Comparison of ENCODE assay signal across 2 cellular contexts in the genomic region with DNA sequence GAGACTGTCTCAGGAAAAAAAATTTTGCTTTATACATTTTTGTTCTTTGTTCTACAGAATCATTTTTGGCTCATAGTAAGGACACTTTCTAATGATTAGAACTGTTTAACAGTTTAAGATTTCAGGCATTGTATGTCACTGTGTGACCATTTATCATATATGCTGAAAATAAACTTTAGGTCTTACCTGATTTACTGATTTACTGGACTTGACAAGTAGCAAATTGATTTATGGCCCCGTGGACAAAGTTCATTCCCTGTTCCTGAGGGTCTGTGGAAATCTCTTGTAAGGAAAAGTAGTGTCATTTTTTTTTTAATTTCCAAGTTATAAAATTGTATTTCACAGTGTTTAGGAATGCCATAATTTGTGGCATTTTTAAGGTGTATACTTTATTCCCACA.
TF ChIP-seq lines count a peak whose summit lies in the region.

No MANE protein-coding gene starts in this region.

TF ChIP-seq in K562, 482 proteins besides CTCF, POLR2A, EP300 and RAD21:
- TF ChIP-seq, protein P1, sequence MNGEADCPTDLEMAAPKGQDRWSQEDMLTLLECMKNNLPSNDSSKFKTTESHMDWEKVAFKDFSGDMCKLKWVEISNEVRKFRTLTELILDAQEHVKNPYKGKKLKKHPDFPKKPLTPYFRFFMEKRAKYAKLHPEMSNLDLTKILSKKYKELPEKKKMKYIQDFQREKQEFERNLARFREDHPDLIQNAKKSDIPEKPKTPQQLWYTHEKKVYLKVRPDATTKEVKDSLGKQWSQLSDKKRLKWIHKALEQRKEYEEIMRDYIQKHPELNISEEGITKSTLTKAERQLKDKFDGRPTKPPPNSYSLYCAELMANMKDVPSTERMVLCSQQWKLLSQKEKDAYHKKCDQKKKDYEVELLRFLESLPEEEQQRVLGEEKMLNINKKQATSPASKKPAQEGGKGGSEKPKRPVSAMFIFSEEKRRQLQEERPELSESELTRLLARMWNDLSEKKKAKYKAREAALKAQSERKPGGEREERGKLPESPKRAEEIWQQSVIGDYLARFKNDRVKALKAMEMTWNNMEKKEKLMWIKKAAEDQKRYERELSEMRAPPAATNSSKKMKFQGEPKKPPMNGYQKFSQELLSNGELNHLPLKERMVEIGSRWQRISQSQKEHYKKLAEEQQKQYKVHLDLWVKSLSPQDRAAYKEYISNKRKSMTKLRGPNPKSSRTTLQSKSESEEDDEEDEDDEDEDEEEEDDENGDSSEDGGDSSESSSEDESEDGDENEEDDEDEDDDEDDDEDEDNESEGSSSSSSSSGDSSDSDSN (IDR thresholded peaks at IDR 0.05; ENCODE audit: borderline replicate concordance in 1 of 2, low read depth in 2 of 2, low read length in 2 of 2): no peak
- TF ChIP-seq BRCA1 (IDR thresholded peaks at IDR 0.05) (no peak), BRCA1 (CRISPR knock-in tag; IDR thresholded peaks at IDR 0.05) (no peak), MEF2A (IDR thresholded peaks at IDR 0.05; ENCODE audit: control insufficient read depth, low read depth, low read length) (no peak), ETV6 (IDR thresholded peaks at IDR 0.05; ENCODE audit: borderline replicate concordance in 1 of 2, low read depth in 2 of 2, low read length in 1 of 2) (no peak), ETV6 (CRISPR knock-in tag; IDR thresholded peaks at IDR 0.05; ENCODE audit: borderline replicate concordance) (no peak), SRF (CRISPR knock-in tag; IDR thresholded peaks at IDR 0.05) (no peak), ZNF764 (CRISPR knock-in tag; IDR thresholded peaks at IDR 0.05; ENCODE audit: low read depth) (no peak), MEIS2 (IDR thresholded peaks at IDR 0.05; ENCODE audit: partially characterized antibody) (peak; percentile 69), ZNF197 (CRISPR knock-in tag; IDR thresholded peaks at IDR 0.05; ENCODE audit: low read depth) (no peak), FIP1L1 (IDR thresholded peaks at IDR 0.05; ENCODE audit: low read depth, low read length, poor library complexity, severe bottlenecking) (no peak), ZNF24 (IDR thresholded peaks at IDR 0.05) (no peak), MAFG (tag; conservative IDR thresholded peaks at IDR 0.05) (no peak), PHF21A (IDR thresholded peaks at IDR 0.05; ENCODE audit: borderline replicate concordance, low read depth) (no peak), LEF1 (IDR thresholded peaks at IDR 0.05) (no peak)
- TF ChIP-seq, protein P2, sequence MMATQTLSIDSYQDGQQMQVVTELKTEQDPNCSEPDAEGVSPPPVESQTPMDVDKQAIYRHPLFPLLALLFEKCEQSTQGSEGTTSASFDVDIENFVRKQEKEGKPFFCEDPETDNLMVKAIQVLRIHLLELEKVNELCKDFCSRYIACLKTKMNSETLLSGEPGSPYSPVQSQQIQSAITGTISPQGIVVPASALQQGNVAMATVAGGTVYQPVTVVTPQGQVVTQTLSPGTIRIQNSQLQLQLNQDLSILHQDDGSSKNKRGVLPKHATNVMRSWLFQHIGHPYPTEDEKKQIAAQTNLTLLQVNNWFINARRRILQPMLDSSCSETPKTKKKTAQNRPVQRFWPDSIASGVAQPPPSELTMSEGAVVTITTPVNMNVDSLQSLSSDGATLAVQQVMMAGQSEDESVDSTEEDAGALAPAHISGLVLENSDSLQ (IDR thresholded peaks at IDR 0.05): 0 out of 2 replicates have a peak, but pooled peaks have one; percentile 49
- TF ChIP-seq, protein P3, sequence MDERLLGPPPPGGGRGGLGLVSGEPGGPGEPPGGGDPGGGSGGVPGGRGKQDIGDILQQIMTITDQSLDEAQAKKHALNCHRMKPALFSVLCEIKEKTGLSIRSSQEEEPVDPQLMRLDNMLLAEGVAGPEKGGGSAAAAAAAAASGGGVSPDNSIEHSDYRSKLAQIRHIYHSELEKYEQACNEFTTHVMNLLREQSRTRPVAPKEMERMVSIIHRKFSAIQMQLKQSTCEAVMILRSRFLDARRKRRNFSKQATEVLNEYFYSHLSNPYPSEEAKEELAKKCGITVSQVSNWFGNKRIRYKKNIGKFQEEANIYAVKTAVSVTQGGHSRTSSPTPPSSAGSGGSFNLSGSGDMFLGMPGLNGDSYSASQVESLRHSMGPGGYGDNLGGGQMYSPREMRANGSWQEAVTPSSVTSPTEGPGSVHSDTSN (CRISPR knock-in tag; IDR thresholded peaks at IDR 0.05; ENCODE audit: low read depth): no peak
- TF ChIP-seq, protein P3 (tag; conservative IDR thresholded peaks at IDR 0.05; ENCODE audit: low read depth): peak; percentile 60; the same call in 1 of the 2 replicates
- TF ChIP-seq, protein P4, sequence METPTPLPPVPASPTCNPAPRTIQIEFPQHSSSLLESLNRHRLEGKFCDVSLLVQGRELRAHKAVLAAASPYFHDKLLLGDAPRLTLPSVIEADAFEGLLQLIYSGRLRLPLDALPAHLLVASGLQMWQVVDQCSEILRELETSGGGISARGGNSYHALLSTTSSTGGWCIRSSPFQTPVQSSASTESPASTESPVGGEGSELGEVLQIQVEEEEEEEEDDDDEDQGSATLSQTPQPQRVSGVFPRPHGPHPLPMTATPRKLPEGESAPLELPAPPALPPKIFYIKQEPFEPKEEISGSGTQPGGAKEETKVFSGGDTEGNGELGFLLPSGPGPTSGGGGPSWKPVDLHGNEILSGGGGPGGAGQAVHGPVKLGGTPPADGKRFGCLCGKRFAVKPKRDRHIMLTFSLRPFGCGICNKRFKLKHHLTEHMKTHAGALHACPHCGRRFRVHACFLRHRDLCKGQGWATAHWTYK (CRISPR knock-in tag; IDR thresholded peaks at IDR 0.05): no peak

TF ChIP-seq in HepG2, 621 proteins besides CTCF, POLR2A, EP300 and RAD21:
- TF ChIP-seq ZNF143 (CRISPR knock-in tag; IDR thresholded peaks at IDR 0.05) (no peak), ZNF510 (CRISPR knock-in tag; IDR thresholded peaks at IDR 0.05; ENCODE audit: low read depth) (no peak), ZNF329 (CRISPR knock-in tag; IDR thresholded peaks at IDR 0.05; ENCODE audit: low read depth) (no peak), PLRG1 (conservative IDR thresholded peaks at IDR 0.05) (no peak), ELF1 (CRISPR knock-in tag; IDR thresholded peaks at IDR 0.05) (no peak), NCOR1 (IDR thresholded peaks at IDR 0.05; ENCODE audit: borderline replicate concordance, low read length) (no peak), NFRKB (IDR thresholded peaks at IDR 0.05) (no peak), SATB2 (CRISPR knock-in tag; IDR thresholded peaks at IDR 0.05) (no peak), KMT2A (CRISPR knock-in tag; IDR thresholded peaks at IDR 0.05) (no peak), NR2F1 (CRISPR knock-in tag; IDR thresholded peaks at IDR 0.05) (no peak), SIN3A (IDR thresholded peaks at IDR 0.05; ENCODE audit: borderline replicate concordance, low read depth, low read length) (no peak), ZNF724P (CRISPR knock-in tag; IDR thresholded peaks at IDR 0.05; ENCODE audit: borderline replicate concordance) (no peak), SMAD3 (CRISPR knock-in tag; IDR thresholded peaks at IDR 0.05) (no peak)
- TF ChIP-seq, protein P5, sequence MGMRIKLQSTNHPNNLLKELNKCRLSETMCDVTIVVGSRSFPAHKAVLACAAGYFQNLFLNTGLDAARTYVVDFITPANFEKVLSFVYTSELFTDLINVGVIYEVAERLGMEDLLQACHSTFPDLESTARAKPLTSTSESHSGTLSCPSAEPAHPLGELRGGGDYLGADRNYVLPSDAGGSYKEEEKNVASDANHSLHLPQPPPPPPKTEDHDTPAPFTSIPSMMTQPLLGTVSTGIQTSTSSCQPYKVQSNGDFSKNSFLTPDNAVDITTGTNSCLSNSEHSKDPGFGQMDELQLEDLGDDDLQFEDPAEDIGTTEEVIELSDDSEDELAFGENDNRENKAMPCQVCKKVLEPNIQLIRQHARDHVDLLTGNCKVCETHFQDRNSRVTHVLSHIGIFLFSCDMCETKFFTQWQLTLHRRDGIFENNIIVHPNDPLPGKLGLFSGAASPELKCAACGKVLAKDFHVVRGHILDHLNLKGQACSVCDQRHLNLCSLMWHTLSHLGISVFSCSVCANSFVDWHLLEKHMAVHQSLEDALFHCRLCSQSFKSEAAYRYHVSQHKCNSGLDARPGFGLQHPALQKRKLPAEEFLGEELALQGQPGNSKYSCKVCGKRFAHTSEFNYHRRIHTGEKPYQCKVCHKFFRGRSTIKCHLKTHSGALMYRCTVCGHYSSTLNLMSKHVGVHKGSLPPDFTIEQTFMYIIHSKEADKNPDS (CRISPR knock-in tag; IDR thresholded peaks at IDR 0.05): no peak
- TF ChIP-seq, protein P6, sequence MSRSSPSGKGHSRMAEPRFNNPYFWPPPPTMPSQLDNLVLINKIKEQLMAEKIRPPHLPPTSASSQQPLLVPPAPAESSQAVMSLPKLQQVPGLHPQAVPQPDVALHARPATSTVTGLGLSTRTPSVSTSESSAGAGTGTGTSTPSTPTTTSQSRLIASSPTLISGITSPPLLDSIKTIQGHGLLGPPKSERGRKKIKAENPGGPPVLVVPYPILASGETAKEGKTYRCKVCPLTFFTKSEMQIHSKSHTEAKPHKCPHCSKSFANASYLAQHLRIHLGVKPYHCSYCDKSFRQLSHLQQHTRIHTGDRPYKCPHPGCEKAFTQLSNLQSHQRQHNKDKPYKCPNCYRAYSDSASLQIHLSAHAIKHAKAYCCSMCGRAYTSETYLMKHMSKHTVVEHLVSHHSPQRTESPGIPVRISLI (CRISPR knock-in tag; IDR thresholded peaks at IDR 0.05; ENCODE audit: borderline replicate concordance): no peak
